1 cellular context compared by ENCODE assay signal in genomic region chr20:309841-310644, GRCh38.
TF ChIP-seq lines count a peak whose summit lies in the region.

No MANE protein-coding gene starts in this region.

TF ChIP-seq in HepG2, 621 proteins besides CTCF, POLR2A, EP300 and RAD21 (continued from another document and continues in another):
- TF ChIP-seq ZNF609 (CRISPR knock-in tag; IDR thresholded peaks at IDR 0.05; ENCODE audit: borderline replicate concordance), result no peak
- no peak; the same call in none of the 2 replicates for TF ChIP-seq KAT7 (CRISPR knock-in tag; IDR thresholded peaks at IDR 0.05; ENCODE audit: borderline replicate concordance)
- peak; percentile 71; the same call in 1 of the 2 replicates for TF ChIP-seq DR1 (CRISPR knock-in tag; IDR thresholded peaks at IDR 0.05)
- peak; percentile 92 for TF ChIP-seq NRL (CRISPR knock-in tag; IDR thresholded peaks at IDR 0.05; ENCODE audit: borderline replicate concordance)
- TF ChIP-seq DMAP1 (CRISPR knock-in tag; IDR thresholded peaks at IDR 0.05), result peak; percentile 64; the same call in 1 of the 2 replicates
- TF ChIP-seq ZBTB8A (CRISPR knock-in tag; IDR thresholded peaks at IDR 0.05; ENCODE audit: borderline replicate concordance, low read depth), result no peak
- TF ChIP-seq PRMT3 (CRISPR knock-in tag; IDR thresholded peaks at IDR 0.05; ENCODE audit: borderline replicate concordance, low read depth), result no peak
- TF ChIP-seq TIGD3 (CRISPR knock-in tag; IDR thresholded peaks at IDR 0.05; ENCODE audit: borderline replicate concordance), result 0 out of 2 replicates have a peak, but pooled peaks have one; percentile 74
- TF ChIP-seq THAP11 (CRISPR knock-in tag; IDR thresholded peaks at IDR 0.05), result peak; percentile 9; the same call in 1 of the 2 replicates
- 0 out of 2 replicates have a peak, but pooled peaks have one; percentile 9 for TF ChIP-seq ZC3H4 (CRISPR knock-in tag; IDR thresholded peaks at IDR 0.05; ENCODE audit: borderline replicate concordance)
- TF ChIP-seq ZNF101 (CRISPR knock-in tag; IDR thresholded peaks at IDR 0.05; ENCODE audit: borderline replicate concordance, low read depth), result no peak
- TF ChIP-seq PPARG (CRISPR knock-in tag; conservative IDR thresholded peaks at IDR 0.05), result 0 out of 2 replicates have a peak, but pooled peaks have one; percentile 6
- no peak for TF ChIP-seq NKX3-1 (CRISPR knock-in tag; IDR thresholded peaks at IDR 0.05)
- peak; percentile 76; the same call in 1 of the 2 replicates for TF ChIP-seq CSRNP1 (CRISPR knock-in tag; IDR thresholded peaks at IDR 0.05)
- 0 out of 2 replicates have a peak, but pooled peaks have one; percentile 28 for TF ChIP-seq ZNF605 (CRISPR knock-in tag; IDR thresholded peaks at IDR 0.05)
- TF ChIP-seq, protein P1, sequence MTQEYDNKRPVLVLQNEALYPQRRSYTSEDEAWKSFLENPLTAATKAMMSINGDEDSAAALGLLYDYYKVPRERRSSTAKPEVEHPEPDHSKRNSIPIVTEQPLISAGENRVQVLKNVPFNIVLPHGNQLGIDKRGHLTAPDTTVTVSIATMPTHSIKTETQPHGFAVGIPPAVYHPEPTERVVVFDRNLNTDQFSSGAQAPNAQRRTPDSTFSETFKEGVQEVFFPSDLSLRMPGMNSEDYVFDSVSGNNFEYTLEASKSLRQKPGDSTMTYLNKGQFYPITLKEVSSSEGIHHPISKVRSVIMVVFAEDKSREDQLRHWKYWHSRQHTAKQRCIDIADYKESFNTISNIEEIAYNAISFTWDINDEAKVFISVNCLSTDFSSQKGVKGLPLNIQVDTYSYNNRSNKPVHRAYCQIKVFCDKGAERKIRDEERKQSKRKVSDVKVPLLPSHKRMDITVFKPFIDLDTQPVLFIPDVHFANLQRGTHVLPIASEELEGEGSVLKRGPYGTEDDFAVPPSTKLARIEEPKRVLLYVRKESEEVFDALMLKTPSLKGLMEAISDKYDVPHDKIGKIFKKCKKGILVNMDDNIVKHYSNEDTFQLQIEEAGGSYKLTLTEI (CRISPR knock-in tag; conservative IDR thresholded peaks at IDR 0.05), result no peak
- TF ChIP-seq ZKSCAN8 (CRISPR knock-in tag; IDR thresholded peaks at IDR 0.05; ENCODE audit: borderline replicate concordance), result no peak
- peak; percentile 61; the same call in 1 of the 2 replicates for TF ChIP-seq CENPT (CRISPR knock-in tag; IDR thresholded peaks at IDR 0.05; ENCODE audit: low read depth)
- peak; percentile 94; the same call in 1 of the 2 replicates for TF ChIP-seq PCBP1 (IDR thresholded peaks at IDR 0.05; ENCODE audit: borderline replicate concordance, low read depth, low read length)
- TF ChIP-seq ZNF709 (CRISPR knock-in tag; IDR thresholded peaks at IDR 0.05), result no peak
- no peak for TF ChIP-seq RCOR2 (CRISPR knock-in tag; IDR thresholded peaks at IDR 0.05)
- no peak for TF ChIP-seq THYN1 (CRISPR knock-in tag; IDR thresholded peaks at IDR 0.05; ENCODE audit: borderline replicate concordance, low read depth)
- TF ChIP-seq ZBTB38 (CRISPR knock-in tag; IDR thresholded peaks at IDR 0.05), result peak; percentile 59; the same call in 1 of the 2 replicates
- TF ChIP-seq PCBP2 (optimal IDR thresholded peaks at IDR 0.05; ENCODE audit: low read depth, low read length, poor library complexity, severe bottlenecking), result peak; percentile 33
- TF ChIP-seq, protein P2, sequence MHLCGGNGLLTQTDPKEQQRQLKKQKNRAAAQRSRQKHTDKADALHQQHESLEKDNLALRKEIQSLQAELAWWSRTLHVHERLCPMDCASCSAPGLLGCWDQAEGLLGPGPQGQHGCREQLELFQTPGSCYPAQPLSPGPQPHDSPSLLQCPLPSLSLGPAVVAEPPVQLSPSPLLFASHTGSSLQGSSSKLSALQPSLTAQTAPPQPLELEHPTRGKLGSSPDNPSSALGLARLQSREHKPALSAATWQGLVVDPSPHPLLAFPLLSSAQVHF (CRISPR knock-in tag; IDR thresholded peaks at IDR 0.05), result 0 out of 2 replicates have a peak, but pooled peaks have one; percentile 64
- peak; percentile 54; the same call in 1 of the 2 replicates for TF ChIP-seq NFKB2 (CRISPR knock-in tag; IDR thresholded peaks at IDR 0.05; ENCODE audit: borderline replicate concordance)
- TF ChIP-seq REPIN1 (CRISPR knock-in tag; IDR thresholded peaks at IDR 0.05; ENCODE audit: borderline replicate concordance, low read depth), result peak; percentile 93
- peak; percentile 89 for TF ChIP-seq RFX3 (CRISPR knock-in tag; IDR thresholded peaks at IDR 0.05)
- peak; percentile 27; the same call in 1 of the 2 replicates for TF ChIP-seq FOSL2 (CRISPR knock-in tag; IDR thresholded peaks at IDR 0.05)
- TF ChIP-seq ZNF773 (CRISPR knock-in tag; IDR thresholded peaks at IDR 0.05; ENCODE audit: borderline replicate concordance), result peak; percentile 37; the same call in 1 of the 2 replicates
- TF ChIP-seq ZNF549 (CRISPR knock-in tag; IDR thresholded peaks at IDR 0.05), result no peak
- no peak for TF ChIP-seq AGO2 (optimal IDR thresholded peaks at IDR 0.05; ENCODE audit: low read depth, low read length)
- no peak for TF ChIP-seq LCORL (IDR thresholded peaks at IDR 0.05)
- 0 out of 2 replicates have a peak, but pooled peaks have one; percentile 34 for TF ChIP-seq LCORL (CRISPR knock-in tag; IDR thresholded peaks at IDR 0.05)
- TF ChIP-seq ZNF326 (CRISPR knock-in tag; IDR thresholded peaks at IDR 0.05; ENCODE audit: borderline replicate concordance), result no peak
- no peak for TF ChIP-seq ZFP62 (CRISPR knock-in tag; IDR thresholded peaks at IDR 0.05)
- no peak for TF ChIP-seq NR2F2 (IDR thresholded peaks at IDR 0.05; ENCODE audit: borderline replicate concordance, low read depth)
- TF ChIP-seq, protein P3, sequence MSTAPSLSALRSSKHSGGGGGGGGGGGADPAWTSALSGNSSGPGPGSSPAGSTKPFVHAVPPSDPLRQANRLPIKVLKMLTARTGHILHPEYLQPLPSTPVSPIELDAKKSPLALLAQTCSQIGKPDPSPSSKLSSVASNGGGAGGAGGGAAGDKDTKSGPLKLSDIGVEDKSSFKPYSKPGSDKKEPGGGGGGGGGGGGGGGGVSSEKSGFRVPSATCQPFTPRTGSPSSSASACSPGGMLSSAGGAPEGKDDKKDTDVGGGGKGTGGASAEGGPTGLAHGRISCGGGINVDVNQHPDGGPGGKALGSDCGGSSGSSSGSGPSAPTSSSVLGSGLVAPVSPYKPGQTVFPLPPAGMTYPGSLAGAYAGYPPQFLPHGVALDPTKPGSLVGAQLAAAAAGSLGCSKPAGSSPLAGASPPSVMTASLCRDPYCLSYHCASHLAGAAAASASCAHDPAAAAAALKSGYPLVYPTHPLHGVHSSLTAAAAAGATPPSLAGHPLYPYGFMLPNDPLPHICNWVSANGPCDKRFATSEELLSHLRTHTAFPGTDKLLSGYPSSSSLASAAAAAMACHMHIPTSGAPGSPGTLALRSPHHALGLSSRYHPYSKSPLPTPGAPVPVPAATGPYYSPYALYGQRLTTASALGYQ (CRISPR knock-in tag; IDR thresholded peaks at IDR 0.05), result no peak
- TF ChIP-seq, protein P4, sequence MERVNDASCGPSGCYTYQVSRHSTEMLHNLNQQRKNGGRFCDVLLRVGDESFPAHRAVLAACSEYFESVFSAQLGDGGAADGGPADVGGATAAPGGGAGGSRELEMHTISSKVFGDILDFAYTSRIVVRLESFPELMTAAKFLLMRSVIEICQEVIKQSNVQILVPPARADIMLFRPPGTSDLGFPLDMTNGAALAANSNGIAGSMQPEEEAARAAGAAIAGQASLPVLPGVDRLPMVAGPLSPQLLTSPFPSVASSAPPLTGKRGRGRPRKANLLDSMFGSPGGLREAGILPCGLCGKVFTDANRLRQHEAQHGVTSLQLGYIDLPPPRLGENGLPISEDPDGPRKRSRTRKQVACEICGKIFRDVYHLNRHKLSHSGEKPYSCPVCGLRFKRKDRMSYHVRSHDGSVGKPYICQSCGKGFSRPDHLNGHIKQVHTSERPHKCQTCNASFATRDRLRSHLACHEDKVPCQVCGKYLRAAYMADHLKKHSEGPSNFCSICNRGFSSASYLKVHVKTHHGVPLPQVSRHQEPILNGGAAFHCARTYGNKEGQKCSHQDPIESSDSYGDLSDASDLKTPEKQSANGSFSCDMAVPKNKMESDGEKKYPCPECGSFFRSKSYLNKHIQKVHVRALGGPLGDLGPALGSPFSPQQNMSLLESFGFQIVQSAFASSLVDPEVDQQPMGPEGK (CRISPR knock-in tag; IDR thresholded peaks at IDR 0.05), result peak; percentile 57
- TF ChIP-seq KDM2A (CRISPR knock-in tag; IDR thresholded peaks at IDR 0.05; ENCODE audit: borderline replicate concordance, low read depth), result peak; percentile 70; the same call in 1 of the 2 replicates
- TF ChIP-seq TMF1 (CRISPR knock-in tag; IDR thresholded peaks at IDR 0.05; ENCODE audit: low read depth), result 0 out of 2 replicates have a peak, but pooled peaks have one; percentile 39
- peak; percentile 80 for TF ChIP-seq ZNF274 (CRISPR knock-in tag; IDR thresholded peaks at IDR 0.05)
- TF ChIP-seq ZNF235 (CRISPR knock-in tag; IDR thresholded peaks at IDR 0.05; ENCODE audit: borderline replicate concordance), result peak; percentile 96; the same call in 1 of the 2 replicates
- TF ChIP-seq NFATC3 (CRISPR knock-in tag; IDR thresholded peaks at IDR 0.05), result 0 out of 2 replicates have a peak, but pooled peaks have one; percentile 67
- TF ChIP-seq, protein P5, sequence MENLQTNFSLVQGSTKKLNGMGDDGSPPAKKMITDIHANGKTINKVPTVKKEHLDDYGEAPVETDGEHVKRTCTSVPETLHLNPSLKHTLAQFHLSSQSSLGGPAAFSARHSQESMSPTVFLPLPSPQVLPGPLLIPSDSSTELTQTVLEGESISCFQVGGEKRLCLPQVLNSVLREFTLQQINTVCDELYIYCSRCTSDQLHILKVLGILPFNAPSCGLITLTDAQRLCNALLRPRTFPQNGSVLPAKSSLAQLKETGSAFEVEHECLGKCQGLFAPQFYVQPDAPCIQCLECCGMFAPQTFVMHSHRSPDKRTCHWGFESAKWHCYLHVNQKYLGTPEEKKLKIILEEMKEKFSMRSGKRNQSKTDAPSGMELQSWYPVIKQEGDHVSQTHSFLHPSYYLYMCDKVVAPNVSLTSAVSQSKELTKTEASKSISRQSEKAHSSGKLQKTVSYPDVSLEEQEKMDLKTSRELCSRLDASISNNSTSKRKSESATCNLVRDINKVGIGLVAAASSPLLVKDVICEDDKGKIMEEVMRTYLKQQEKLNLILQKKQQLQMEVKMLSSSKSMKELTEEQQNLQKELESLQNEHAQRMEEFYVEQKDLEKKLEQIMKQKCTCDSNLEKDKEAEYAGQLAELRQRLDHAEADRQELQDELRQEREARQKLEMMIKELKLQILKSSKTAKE (CRISPR knock-in tag; IDR thresholded peaks at IDR 0.05; ENCODE audit: borderline replicate concordance), result no peak
